In genomic region chr2:99773642-99774041, GRCh38 we compare ENCODE assay signal across 7 cellular contexts.
A peak's percentile ranks its signal among the peaks of the same experiment; 100 is the strongest.
DNase-seq lines count a peak whose midpoint lies in the region; ATAC-seq, FAIRE-seq and TF ChIP-seq lines count a peak whose summit lies in the region.
"Not testable (repeated sequence)": the region's sequence is repeated elsewhere in the genome, so short reads cannot be mapped to it uniquely, and the experiment has no call there.

No MANE protein-coding gene starts in this region.

- H3K4me3 Mint-ChIP-seq in activated B cell treated with CpG ODN at 0.5 μM for 24 hours = peak overlapping the region; percentile 45
- H3K4me3 Mint-ChIP-seq in memory B cell, nephron progenitor cell: not testable (repeated sequence)
- peak overlapping the region in 1 of 2 donors; percentile 33 for H3K4me3 Mint-ChIP-seq in stimulated activated naive B cell treated with anti-CD40 and anti-IgM and Interleukin-4, amounts not matched to agents 10 μg/mL and 1 μg/mL and 100 μg/mL, for 72 hours

- H3K4me2 ChIP-seq in BLaER1 treated with 17β-estradiol and CSF1 and Interleukin-3, amounts not matched to agents 10 nM and 100 nM = peak overlapping the region; percentile 59 to 91 (median 79)

- not testable (repeated sequence) for TF ChIP-seq POLR2A in GM12891 (IDR thresholded peaks at IDR 0.05; ENCODE audit: low read depth, low read length)

- peaks cover 13 to 59% (median 43%) of the 10 kb centered on the region in 11 experiments; a peak in 20 of 22 replicates for H3K9me3 ChIP-seq in BLaER1 treated with 17β-estradiol and CSF1 and Interleukin-3, amounts not matched to agents 10 nM and 100 nM (replicated peaks in 1 of 11)

- not testable (repeated sequence) for TF ChIP-seq CTCF in activated B cell treated with CpG ODN at 0.5 μM for 24 hours (IDR thresholded peaks at IDR 0.05); nephron progenitor cell (IDR thresholded peaks at IDR 0.05)

- FAIRE-seq in GM12891 (lab: Jason Lieb, UNC) = not testable (repeated sequence)

- POLR2A ChIA-PET in activated B cell treated with CpG ODN at 0.5 μM for 24 hours (lab: Charles Lee) = interaction anchor here (0.6 kb wide), 1 partner anchor 217 kb away, joined by 4 read pairs; no protein-coding TSS in a partner anchor

- H3K27me3 Mint-ChIP-seq in activated B cell treated with CpG ODN at 0.5 μM for 24 hours; memory B cell; nephron progenitor cell (ENCODE audit: low read depth, poor library complexity); stimulated activated naive B cell treated with anti-CD40 and anti-IgM and Interleukin-4, amounts not matched to agents 10 μg/mL and 1 μg/mL and 100 μg/mL, for 72 hours: not testable (repeated sequence)

- peak overlapping the region in 2 of 11 experiments; percentile 3 to 87; a peak in 2 of 22 replicates for H3K27ac ChIP-seq in BLaER1 treated with 17β-estradiol and CSF1 and Interleukin-3, amounts not matched to agents 10 nM and 100 nM

- CTCF ChIA-PET in activated B cell treated with CpG ODN at 0.5 μM for 24 hours (lab: Charles Lee) = not testable (repeated sequence)

- intact Hi-C loops in activated B cell treated with CpG ODN at 0.5 μM for 24 hours (cut with micrococcal nuclease) = not testable (repeated sequence)

- peaks cover 40 to 94% (median 52%) of the 10 kb centered on the region in 10 experiments for H3K4me1 ChIP-seq in BLaER1 treated with 17β-estradiol and CSF1 and Interleukin-3, amounts not matched to agents 10 nM and 100 nM

- H4K20me1 ChIP-seq in BLaER1 treated with 17β-estradiol and CSF1 and Interleukin-3, amounts not matched to agents 10 nM and 100 nM = not testable (repeated sequence)

- ATAC-seq in activated B cell treated with CpG ODN at 0.5 μM for 24 hours (ENCODE audit: low read depth); memory B cell (ENCODE audit: low read depth); stimulated activated naive B cell treated with anti-CD40 and anti-IgM and Interleukin-4, amounts not matched to agents 10 μg/mL and 1 μg/mL and 100 μg/mL, for 72 hours (replicated peaks): not testable (repeated sequence)

- peaks cover 86% of the 10 kb centered on the region for H3K36me3 Mint-ChIP-seq in activated B cell treated with CpG ODN at 0.5 μM for 24 hours (ENCODE audit: low read depth)
- peaks cover 70% of the 10 kb centered on the region for H3K36me3 Mint-ChIP-seq in memory B cell
- peaks cover 85% of the 10 kb centered on the region for H3K36me3 Mint-ChIP-seq in nephron progenitor cell (ENCODE audit: low read depth)
- H3K36me3 Mint-ChIP-seq in stimulated activated naive B cell treated with anti-CD40 and anti-IgM and Interleukin-4, amounts not matched to agents 10 μg/mL and 1 μg/mL and 100 μg/mL, for 72 hours = peaks cover 60 to 87% of the 10 kb centered on the region in 2 donors

- H3K9ac ChIP-seq in BLaER1 treated with 17β-estradiol and CSF1 and Interleukin-3, amounts not matched to agents 10 nM and 100 nM = not testable (repeated sequence)

- peaks cover 0 to 46% (median 20%) of the 10 kb centered on the region in 11 experiments; a peak in 14 of 22 replicates for H3K36me3 ChIP-seq in BLaER1 treated with 17β-estradiol and CSF1 and Interleukin-3, amounts not matched to agents 10 nM and 100 nM

- not testable (repeated sequence) for H3K4me3 ChIP-seq in BLaER1 treated with 17β-estradiol and CSF1 and Interleukin-3, amounts not matched to agents 10 nM and 100 nM

- peaks cover 60% of the 10 kb centered on the region for H3K4me1 Mint-ChIP-seq in activated B cell treated with CpG ODN at 0.5 μM for 24 hours
- peaks cover 34% of the 10 kb centered on the region for H3K4me1 Mint-ChIP-seq in memory B cell
- peaks cover 40% of the 10 kb centered on the region for H3K4me1 Mint-ChIP-seq in nephron progenitor cell
- peaks cover 45 to 96% of the 10 kb centered on the region in 2 donors for H3K4me1 Mint-ChIP-seq in stimulated activated naive B cell treated with anti-CD40 and anti-IgM and Interleukin-4, amounts not matched to agents 10 μg/mL and 1 μg/mL and 100 μg/mL, for 72 hours

- H3K27ac Mint-ChIP-seq in activated B cell treated with CpG ODN at 0.5 μM for 24 hours (peak overlapping the region; percentile 83), memory B cell (peak overlapping the region; percentile 75), nephron progenitor cell (peak overlapping the region; percentile 99)
- H3K27ac Mint-ChIP-seq in stimulated activated naive B cell treated with anti-CD40 and anti-IgM and Interleukin-4, amounts not matched to agents 10 μg/mL and 1 μg/mL and 100 μg/mL, for 72 hours = peak overlapping the region; percentile 53

- DNase-seq in GM12891 (ENCODE audit: insufficient read length, low spot score); activated B cell treated with CpG ODN at 0.5 μM for 24 hours; memory B cell (ENCODE audit: low spot score in 2 of 2); nephron progenitor cell; stimulated activated naive B cell treated with anti-CD40 and anti-IgM and Interleukin-4, amounts not matched to agents 10 μg/mL and 1 μg/mL and 100 μg/mL, for 72 hours: not testable (repeated sequence)
- DNase-seq in OCI-M1 (lab: John Stamatoyannopoulos, UW) = peak; percentile 69

- H3K9me3 Mint-ChIP-seq in activated B cell treated with CpG ODN at 0.5 μM for 24 hours = not testable (repeated sequence)
- H3K9me3 Mint-ChIP-seq in memory B cell = peaks cover 10% of the 10 kb centered on the region
- H3K9me3 Mint-ChIP-seq in nephron progenitor cell = peaks cover 64% of the 10 kb centered on the region
- H3K9me3 Mint-ChIP-seq in stimulated activated naive B cell treated with anti-CD40 and anti-IgM and Interleukin-4, amounts not matched to agents 10 μg/mL and 1 μg/mL and 100 μg/mL, for 72 hours = peaks cover 5 to 11% of the 10 kb centered on the region in 2 donors

- not testable (repeated sequence) for H3K27me3 ChIP-seq in BLaER1 treated with 17β-estradiol and CSF1 and Interleukin-3, amounts not matched to agents 10 nM and 100 nM

TF ChIP-seq in GM12891, 5 proteins besides CTCF, POLR2A, EP300 and RAD21:
- TF ChIP-seq SPI1 (IDR thresholded peaks at IDR 0.05; ENCODE audit: low read depth, low read length) = 0 out of 2 replicates have a peak, but pooled peaks have one; percentile 22
